In the genomic region with DNA sequence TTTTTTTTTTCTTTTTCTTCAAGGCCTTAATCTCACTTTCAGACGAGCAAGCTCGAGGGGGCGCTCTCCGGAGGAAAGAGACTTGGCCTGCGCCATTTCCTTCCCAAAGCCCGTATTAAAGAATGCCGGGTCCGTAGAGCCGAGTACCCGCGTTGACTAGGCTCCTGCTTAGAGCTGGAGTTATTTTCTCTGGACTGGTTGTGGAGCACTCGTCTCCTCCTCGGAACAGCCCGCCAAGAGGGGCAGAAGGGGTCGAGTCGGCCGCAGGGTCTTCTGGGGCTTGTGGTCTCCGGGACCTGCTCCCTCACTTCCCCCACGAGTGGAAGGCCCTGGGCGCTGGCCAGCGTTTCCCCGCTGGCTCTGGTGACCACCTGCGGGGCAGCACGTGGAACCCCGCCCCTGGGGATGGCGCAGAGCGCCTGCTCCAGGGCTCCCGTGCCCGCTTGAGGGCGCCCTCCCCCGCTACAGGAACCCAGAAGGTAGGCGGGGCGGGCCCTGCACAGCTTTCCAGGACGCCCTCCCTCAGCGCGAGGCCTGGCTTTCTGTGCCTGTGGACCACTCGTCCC, we compare ENCODE assay signal across 8 cellular contexts. TPM values are rescaled to one million over a fixed set of nuclear protein-coding genes. Genes with fewer than 3 reads are reported as not detected.
A peak's percentile ranks its signal among the peaks of the same experiment; 100 is the strongest.
DNase-seq lines count a peak whose midpoint lies in the region; ATAC-seq and TF ChIP-seq lines count a peak whose summit lies in the region.

No MANE protein-coding gene starts in this region.

- no peak overlapping the region for H3K27ac Mint-ChIP-seq in chondrocyte (ENCODE audit: unreplicated experiment)

- peak overlapping the region; percentile 42 for H3K4me3 Mint-ChIP-seq in chondrocyte (ENCODE audit: unreplicated experiment)

- H3K9me3 Mint-ChIP-seq in chondrocyte (ENCODE audit: low read depth), result no peaks in the 10 kb centered on the region

- no peaks in the 10 kb centered on the region for H3K4me1 Mint-ChIP-seq in chondrocyte (ENCODE audit: low read depth)

- TF ChIP-seq CTCF in chondrocyte (IDR thresholded peaks at IDR 0.05), result peak; percentile 21

- peak; percentile 40 for DNase-seq in NCI-H1105 treated with DMSO at 0.1 percent for 48 hours (lab: John Stamatoyannopoulos, UW)
- peak; percentile 71 for DNase-seq in chondrocyte (ENCODE audit: low spot score)
- DNase-seq in lung microvascular endothelial cell (ENCODE audit: low read depth in 2 of 2), result peak; percentile 8 to 60
- no peak for DNase-seq in effector CD8-positive, alpha-beta T cell (lab: John Stamatoyannopoulos, UW)

- H3K27me3 Mint-ChIP-seq in chondrocyte (ENCODE audit: low read depth), result peaks cover 19% of the 10 kb centered on the region

- H3K36me3 Mint-ChIP-seq in chondrocyte (ENCODE audit: low read depth), result no peaks in the 10 kb centered on the region

- ATAC-seq in GM19035 (IDR thresholded peaks at IDR 0.05; ENCODE audit: unreplicated experiment), result peak; percentile 74
- no peak for ATAC-seq in HG02885 (IDR thresholded peaks at IDR 0.05; ENCODE audit: poor library complexity, unreplicated experiment)
- no peak for ATAC-seq in GM21515 (IDR thresholded peaks at IDR 0.05; ENCODE audit: unreplicated experiment)
- ATAC-seq in GM21717 (IDR thresholded peaks at IDR 0.05; ENCODE audit: unreplicated experiment), result no peak

RNA-seq across cellular contexts. Expression of a gene that starts 2.7 kb away (rescaled TPM):
- total RNA-seq in chondrocyte (not detected in 3 replicates), lung microvascular endothelial cell (not detected in 2 replicates)
